ENCODE assay signal across 8 cellular contexts in genomic region chrX:150482537-150483217, GRCh38.
DNase-seq lines count a peak whose midpoint lies in the region; ATAC-seq, FAIRE-seq and TF ChIP-seq lines count a peak whose summit lies in the region.

No MANE protein-coding gene starts in this region.

- TF ChIP-seq CTCF in GM12865 (IDR thresholded peaks at IDR 0.05; ENCODE audit: insufficient read depth, low read depth, low read length, missing control alignments) (no peak), RWPE1 (conservative IDR thresholded peaks at IDR 0.05; ENCODE audit: low read depth) (no peak)

- peak; percentile 24 for DNase-seq in GM12865 (ENCODE audit: low read depth)
- peak; percentile 63 for DNase-seq in RWPE1 (ENCODE audit: low spot score)
- peak; percentile 6 to 53 for DNase-seq in stimulated activated CD4-positive, alpha-beta T cell treated with anti-CD3 and anti-CD28 coated beads, Interleukin-4, amount 100 ng/mL, for 48 hours (ENCODE audit: low read depth in 2 of 2)
- no peak for DNase-seq in DMS79 treated with DMSO at 0.1 percent for 48 hours (lab: John Stamatoyannopoulos, UW)
- DNase-seq in T1000 (lab: John Stamatoyannopoulos, UW), result no peak

- CTCF ChIA-PET in RWPE1 (lab: Yijun Ruan, JAX), result interaction anchor here (0.6 kb wide), 1 partner anchor 14 kb away, joined by 3 read pairs; no protein-coding TSS in a partner anchor

- H3K27ac ChIP-seq in RWPE1, result no peak overlapping the region

- H3K4me3 ChIP-seq in GM12865 (ENCODE audit: low read depth, low read length), result no peak overlapping the region

- POLR2A ChIA-PET in RWPE1 (lab: Yijun Ruan, JAX; ENCODE audit: low non-redundant PET), result no interaction called here

- FAIRE-seq in colon (lab: Jason Lieb, UNC), result peak; percentile 66

- peak; percentile 93 for ATAC-seq in HG02610 (IDR thresholded peaks at IDR 0.05; ENCODE audit: unreplicated experiment)
- ATAC-seq in GM19324 (IDR thresholded peaks at IDR 0.05; ENCODE audit: low FRiP score, unreplicated experiment), result no peak

Comparison
In these comparisons a context has a peak if more than half of its experiments do, and no peak if none do; other contexts are left out.
1. DNase-seq: peak in GM12865 (single experiment), RWPE1 (single experiment) and stimulated activated CD4-positive, alpha-beta T cell treated with anti-CD3 and anti-CD28 coated beads, Interleukin-4, amount 100 ng/mL, for 48 hours (2 of 2); none in DMS79 treated with DMSO at 0.1 percent for 48 hours (single experiment) and T1000 (single experiment).